Comparison of ENCODE assay signal across 8 cellular contexts in genomic region chr2:75640621-75641121, GRCh38. TPM values are rescaled to one million over a fixed set of nuclear protein-coding genes. Genes with fewer than 3 reads are reported as not detected.
DNase-seq lines count a peak whose midpoint lies in the region; ATAC-seq and TF ChIP-seq lines count a peak whose summit lies in the region.

No MANE protein-coding gene starts in this region.

- H3K4me3 ChIP-seq in HAP-1 (no peak overlapping the region), Loucy (ENCODE audit: low read length, poor library complexity, severe bottlenecking) (no peak overlapping the region), body of pancreas (no peak overlapping the region)

- H4K20me1 ChIP-seq in Loucy (ENCODE audit: insufficient read depth, low read length, poor library complexity, severe bottlenecking): no peaks in the 10 kb centered on the region

- 0 to 1% methylated on average over 3 of the region's 3 CpGs for WGBS in body of pancreas, 2 donors

- H2AFZ ChIP-seq in Loucy (ENCODE audit: low read length): peak overlapping the region; percentile 88

- H3K9ac ChIP-seq in Loucy (ENCODE audit: low read depth, low read length, poor library complexity, severe bottlenecking): no peak overlapping the region

- intact Hi-C loops in body of pancreas (cut with DNase I): no loop called here

- H3K27me3 ChIP-seq in HAP-1 (ENCODE audit: low read depth): peaks cover 16% of the 10 kb centered on the region
- no peaks in the 10 kb centered on the region for H3K27me3 ChIP-seq in Loucy (ENCODE audit: insufficient read depth, low read length, poor library complexity, severe bottlenecking)
- no peaks in the 10 kb centered on the region for H3K27me3 ChIP-seq in body of pancreas

- peak; percentile 98 for ATAC-seq in body of pancreas

- TF ChIP-seq CTCF in Loucy (conservative IDR thresholded peaks at IDR 0.05; ENCODE audit: low read length) (peak; percentile 100), body of pancreas (IDR thresholded peaks at IDR 0.05) (peak; percentile 90 to 100 (median 94))

- H3K36me3 ChIP-seq in HAP-1 (replicated peaks) (no peaks in the 10 kb centered on the region), Loucy (ENCODE audit: insufficient read depth, low read length) (no peaks in the 10 kb centered on the region), body of pancreas (replicated peaks in 1 of 2; ENCODE audit: insufficient read depth in 1 of 2, low read depth in 2 of 2) (no peaks in the 10 kb centered on the region)

- H3K9me3 ChIP-seq in HAP-1 (no peaks in the 10 kb centered on the region), Loucy (ENCODE audit: insufficient read depth, low read depth, low read length) (no peaks in the 10 kb centered on the region), body of pancreas (no peaks in the 10 kb centered on the region)

- in situ Hi-C loops in HAP-1 (cut with MboI; ENCODE audit: low sequenced_read_pairs): no loop called here

- H3K79me2 ChIP-seq in Loucy (ENCODE audit: insufficient read depth, low read length): no peaks in the 10 kb centered on the region

- H3K4me1 ChIP-seq in HAP-1: no peaks in the 10 kb centered on the region
- H3K4me1 ChIP-seq in Loucy (ENCODE audit: insufficient read depth, low read length, poor library complexity, severe bottlenecking): no peaks in the 10 kb centered on the region
- H3K4me1 ChIP-seq in body of pancreas: peaks cover 6% of the 10 kb centered on the region

- H3K9me2 ChIP-seq in Loucy (replicated peaks; ENCODE audit: low read depth, low read length): no peaks in the 10 kb centered on the region

- peak overlapping the region in 2 of 4 donors; percentile 16 to 42 for H3K27ac ChIP-seq in body of pancreas

- H3F3A ChIP-seq in Loucy (ENCODE audit: low read depth): no peaks in the 10 kb centered on the region

- no peak overlapping the region for H3K4me2 ChIP-seq in Loucy (ENCODE audit: low read depth, low read length, poor library complexity, severe bottlenecking)

- DNase-seq in NCI-H2227 (lab: John Stamatoyannopoulos, UW; ENCODE audit: unreplicated experiment) (peak; percentile 66), NCI-H2227 treated with DMSO at 0.1 percent for 48 hours (lab: John Stamatoyannopoulos, UW) (no peak), HAP-1 (ENCODE audit: low spot score in 2 of 2) (peak; percentile 52 to 80), T1000 (lab: John Stamatoyannopoulos, UW) (peak; percentile 45), body of pancreas (peak; percentile 65 to 80 (median 73)), iris pigment epithelial cell (ENCODE audit: low read depth) (peak; percentile 81)
- DNase-seq in stimulated activated CD4-positive, alpha-beta T cell treated with anti-CD3 and anti-CD28 coated beads, Interleukin-15, amount 100 ng/mL, for 24 hours: peak; percentile 72

- no peak for TF ChIP-seq POLR2A in body of pancreas (IDR thresholded peaks at IDR 0.05)

RNA-seq across cellular contexts. Expression of gene MRPL19, which starts 5.9 kb away (rescaled TPM):
- 10 to 100 TPM; 13.5 to 22.1 TPM for total RNA-seq in body of pancreas
